Comparison of ENCODE assay signal across 8 cellular contexts in the genomic region with DNA sequence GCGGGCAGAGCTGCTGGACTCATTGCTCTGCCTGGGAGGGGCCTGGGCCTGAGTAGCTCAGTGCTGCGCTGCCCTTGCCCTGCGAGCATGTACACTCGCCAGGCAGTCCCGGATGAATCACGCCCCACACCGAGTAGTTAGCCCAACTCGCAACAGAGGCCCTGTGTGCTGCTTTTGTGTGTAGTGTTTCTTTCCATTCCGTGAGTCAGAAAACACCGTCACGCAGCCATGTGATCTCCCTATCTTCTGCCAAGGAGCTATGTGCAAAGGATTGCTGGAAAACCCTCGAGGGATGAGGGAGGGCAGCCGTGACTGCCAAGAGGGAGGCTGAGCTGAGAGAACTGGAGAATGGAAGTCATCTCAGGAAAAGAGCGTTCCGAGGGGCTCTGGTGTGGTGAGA.
A peak's percentile ranks its signal among the peaks of the same experiment; 100 is the strongest.
DNase-seq lines count a peak whose midpoint lies in the region; ATAC-seq and TF ChIP-seq lines count a peak whose summit lies in the region.

No MANE protein-coding gene starts in this region.

- ATAC-seq in HG03135 (IDR thresholded peaks at IDR 0.05; ENCODE audit: unreplicated experiment) (no peak), GM21390 (IDR thresholded peaks at IDR 0.05; ENCODE audit: unreplicated experiment) (no peak), HG03439 (IDR thresholded peaks at IDR 0.05; ENCODE audit: unreplicated experiment) (no peak)

- TF ChIP-seq POLR2A in erythroblast (IDR thresholded peaks at IDR 0.05; ENCODE audit: low read length), result no peak

- in situ Hi-C loops in brain microvascular endothelial cell (cut with HindIII; ENCODE audit: low pct_ligation_motif_present, low sequenced_read_pairs), result no loop called here

- peak overlapping the region; percentile 57 for H3K27ac ChIP-seq in brain microvascular endothelial cell

- H3K4me3 ChIP-seq in brain microvascular endothelial cell (ENCODE audit: low read depth, low read length), result no peak overlapping the region

- no peak for TF ChIP-seq CTCF in brain microvascular endothelial cell (IDR thresholded peaks at IDR 0.05; ENCODE audit: low read depth, low read length, missing control alignments)

- H3K27me3 ChIP-seq in brain microvascular endothelial cell (replicated peaks), result no peaks in the 10 kb centered on the region

- DNase-seq in HCEC 1CT, result peak; percentile 93
- DNase-seq in brain microvascular endothelial cell, result peak; percentile 97
- peak; percentile 98 for DNase-seq in iris pigment epithelial cell (ENCODE audit: low read depth)
- DNase-seq in smooth muscle cell of the brain vasculature (ENCODE audit: low read depth, low spot score), result peak; percentile 75
- DNase-seq in erythroblast (lab: John Stamatoyannopoulos, UW), result no peak

- no peaks in the 10 kb centered on the region for H3K36me3 ChIP-seq in brain microvascular endothelial cell (replicated peaks)

Comparison
In these comparisons a context has a peak if more than half of its experiments do, and no peak if none do; other contexts are left out.
1. DNase-seq: peak in HCEC 1CT (single experiment), brain microvascular endothelial cell (single experiment), iris pigment epithelial cell (single experiment) and smooth muscle cell of the brain vasculature (single experiment); none in erythroblast (0 of 2).